Comparison of ENCODE assay signal across 10 cellular contexts in the genomic region with DNA sequence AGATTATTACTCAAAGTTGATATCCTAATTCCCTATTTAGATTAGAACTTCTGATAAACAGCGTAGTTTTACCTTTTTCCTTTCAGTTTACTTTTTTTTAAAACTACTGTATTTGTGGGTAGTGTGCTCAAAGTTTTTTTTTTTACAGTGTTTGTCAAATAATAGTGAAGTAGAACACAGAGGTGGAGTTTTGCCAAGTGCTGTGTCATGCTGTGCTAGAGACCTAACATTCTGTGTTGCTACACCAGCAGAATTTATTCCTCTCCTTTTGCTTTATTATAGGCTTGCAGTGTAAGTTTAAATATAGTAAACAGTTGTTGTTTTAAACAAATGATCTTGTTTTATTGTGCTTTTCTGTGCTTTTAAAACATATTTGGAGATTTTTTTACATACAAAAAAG.
A peak's percentile ranks its signal among the peaks of the same experiment; 100 is the strongest.
DNase-seq lines count a peak whose midpoint lies in the region; ATAC-seq and TF ChIP-seq lines count a peak whose summit lies in the region.
"Had no signal": no experiment of that assay in that cellular context is flagged by ENCODE, and none has a peak within 500 bp of the region (broad histone marks: within the 10 kb centered on the region; RNA-seq: fewer than 3 reads in every experiment).

No MANE protein-coding gene starts in this region.

- no peak overlapping the region for H3K4me3 Mint-ChIP-seq in GM23338
- H3K4me3 Mint-ChIP-seq: activated naive CD4-positive, alpha-beta T cell treated with anti-CD3 and anti-CD28 coated beads for 36 hours had no signal

- H3K4me1 ChIP-seq in mesenchymal stem cell (ENCODE audit: control insufficient read depth, insufficient read depth, low read depth, low read length) (peaks cover 2% of the 10 kb centered on the region), GM23338 (ENCODE audit: insufficient read depth) (no peaks in the 10 kb centered on the region)

- TF ChIP-seq CTCF in AG09309 (IDR thresholded peaks at IDR 0.05; ENCODE audit: control insufficient read depth, insufficient read depth, low read depth, low read length, missing control alignments): no peak
- TF ChIP-seq CTCF in GM23338 (conservative IDR thresholded peaks at IDR 0.05; ENCODE audit: low read depth in 2 of 2): no peak

- H3K27me3 ChIP-seq in mesenchymal stem cell (ENCODE audit: control insufficient read depth in 1 of 2, insufficient read depth in 1 of 2, low read length in 2 of 2) (no peaks in the 10 kb centered on the region), GM23338 (ENCODE audit: insufficient read depth) (no peaks in the 10 kb centered on the region)

- H3K36me3 Mint-ChIP-seq in GM23338 (ENCODE audit: low read depth): peaks cover 74% of the 10 kb centered on the region

- peak; percentile 62 for DNase-seq in AG09309 (ENCODE audit: low read depth)
- DNase-seq in LHCN-M2 (ENCODE audit: low read depth): peak; percentile 79
- DNase-seq in dedifferentiated amniotic fluid mesenchymal stem cell (ENCODE audit: extremely low spot score): peak; percentile 76
- DNase-seq in mesenchymal stem cell: peak; percentile 79
- no peak for DNase-seq in Kasumi-1 (lab: John Stamatoyannopoulos, UW)
- DNase-seq in GM23338 (ENCODE audit: low spot score): no peak
- DNase-seq: activated naive CD4-positive, alpha-beta T cell treated with anti-CD3 and anti-CD28 coated beads for 36 hours had no signal

- no peak overlapping the region for H3K4me3 ChIP-seq in AG09309 (ENCODE audit: control insufficient read depth, low read depth, low read length)
- H3K4me3 ChIP-seq in mesenchymal stem cell (ENCODE audit: insufficient read depth in 1 of 2, low read depth in 1 of 2, low read length in 2 of 2): no peak overlapping the region
- H3K4me3 ChIP-seq in GM23338: no peak overlapping the region

- H3K4ac ChIP-seq in mesenchymal stem cell (ENCODE audit: low read depth in 1 of 2, low read length in 2 of 2): no peak overlapping the region

- H2AK5ac ChIP-seq in mesenchymal stem cell (ENCODE audit: low read length, severe bottlenecking): no peak overlapping the region

- H3K27me3 Mint-ChIP-seq in GM23338 (ENCODE audit: insufficient read depth, low read depth, poor library complexity): peaks cover 4% of the 10 kb centered on the region

- no peak overlapping the region for H2BK120ac ChIP-seq in mesenchymal stem cell (ENCODE audit: low read depth, low read length)

- peaks cover 21% of the 10 kb centered on the region for H3K79me1 ChIP-seq in mesenchymal stem cell (replicated peaks; ENCODE audit: low read length, poor library complexity, severe bottlenecking)

- H2BK5ac ChIP-seq in mesenchymal stem cell (ENCODE audit: low read depth, low read length, poor library complexity, severe bottlenecking): no peak overlapping the region

- no peaks in the 10 kb centered on the region for H3K79me2 ChIP-seq in GM23338 (replicated peaks; ENCODE audit: insufficient read depth)

- H3K4me2 ChIP-seq in mesenchymal stem cell (ENCODE audit: low read length, poor library complexity, severe bottlenecking) (no peak overlapping the region), GM23338 (no peak overlapping the region)

- H3F3A ChIP-seq in GM23338 (replicated peaks; ENCODE audit: low read depth): no peaks in the 10 kb centered on the region

- no peak overlapping the region for H3K27ac Mint-ChIP-seq in GM23338
- H3K27ac Mint-ChIP-seq: activated naive CD4-positive, alpha-beta T cell treated with anti-CD3 and anti-CD28 coated beads for 36 hours had no signal

- H3K9me2 ChIP-seq in GM23338 (ENCODE audit: insufficient read depth): no peaks in the 10 kb centered on the region

- no peak overlapping the region for H4K91ac ChIP-seq in mesenchymal stem cell (ENCODE audit: low read length)

- no peak overlapping the region for H3K23ac ChIP-seq in mesenchymal stem cell (ENCODE audit: low read length in 2 of 2)

- no peak for ATAC-seq in HG02852 (IDR thresholded peaks at IDR 0.05; ENCODE audit: unreplicated experiment)
- ATAC-seq in GM23338: no peak
- ATAC-seq in GM19452 (IDR thresholded peaks at IDR 0.05; ENCODE audit: unreplicated experiment): no peak

- no peaks in the 10 kb centered on the region for H4K20me1 ChIP-seq in GM23338 (replicated peaks; ENCODE audit: insufficient read depth)

- H3K18ac ChIP-seq in mesenchymal stem cell (ENCODE audit: low read depth in 1 of 2, low read length in 2 of 2): no peak overlapping the region

- H3K9ac ChIP-seq in mesenchymal stem cell (ENCODE audit: low read length): peak overlapping the region; percentile 50

- H2BK15ac ChIP-seq in mesenchymal stem cell (ENCODE audit: low read depth, poor library complexity, severe bottlenecking): no peak overlapping the region

- no peak overlapping the region for H3K27ac ChIP-seq in mesenchymal stem cell (ENCODE audit: low read length, poor library complexity, severe bottlenecking)
- H3K27ac ChIP-seq in GM23338 (ENCODE audit: low read depth): no peak overlapping the region
- H3K27ac ChIP-seq: VCaP had no signal

- H3K14ac ChIP-seq in mesenchymal stem cell (ENCODE audit: low read length in 2 of 2): no peak overlapping the region

- H2BK12ac ChIP-seq in mesenchymal stem cell (ENCODE audit: low read length in 2 of 2): no peak overlapping the region

- H3K36me3 ChIP-seq in mesenchymal stem cell (ENCODE audit: control insufficient read depth in 1 of 2, insufficient read depth in 2 of 2, low read depth in 1 of 2, low read length in 2 of 2): peaks cover 23 to 38% of the 10 kb centered on the region in 2 experiments
- H3K36me3 ChIP-seq in GM23338 (ENCODE audit: insufficient read depth): peaks cover 27% of the 10 kb centered on the region

- no peak overlapping the region for H4K8ac ChIP-seq in mesenchymal stem cell (ENCODE audit: low read length)

- H3K9me3 Mint-ChIP-seq in GM23338: peaks cover 44% of the 10 kb centered on the region

- H3K4me1 Mint-ChIP-seq in GM23338: no peaks in the 10 kb centered on the region

- H2AFZ ChIP-seq in mesenchymal stem cell (ENCODE audit: low read depth, low read length) (no peak overlapping the region), GM23338 (no peak overlapping the region)

- no peaks in the 10 kb centered on the region for H3K9me3 ChIP-seq in mesenchymal stem cell (ENCODE audit: control insufficient read depth, low read length)

- WGBS in mesenchymal stem cell: no CpG with 5 or more reads among the region's 1 CpG

TF ChIP-seq in GM23338, 12 proteins besides CTCF, POLR2A, EP300 and RAD21 (continues in another document):
- TF ChIP-seq EZH2 (IDR thresholded peaks at IDR 0.05; ENCODE audit: low read depth, unreplicated experiment) (no peak), JUNB (IDR thresholded peaks at IDR 0.05; ENCODE audit: unreplicated experiment) (no peak), EZH2phosphoT487 (IDR thresholded peaks at IDR 0.05; ENCODE audit: unreplicated experiment) (no peak)
- TF ChIP-seq, protein P1, sequence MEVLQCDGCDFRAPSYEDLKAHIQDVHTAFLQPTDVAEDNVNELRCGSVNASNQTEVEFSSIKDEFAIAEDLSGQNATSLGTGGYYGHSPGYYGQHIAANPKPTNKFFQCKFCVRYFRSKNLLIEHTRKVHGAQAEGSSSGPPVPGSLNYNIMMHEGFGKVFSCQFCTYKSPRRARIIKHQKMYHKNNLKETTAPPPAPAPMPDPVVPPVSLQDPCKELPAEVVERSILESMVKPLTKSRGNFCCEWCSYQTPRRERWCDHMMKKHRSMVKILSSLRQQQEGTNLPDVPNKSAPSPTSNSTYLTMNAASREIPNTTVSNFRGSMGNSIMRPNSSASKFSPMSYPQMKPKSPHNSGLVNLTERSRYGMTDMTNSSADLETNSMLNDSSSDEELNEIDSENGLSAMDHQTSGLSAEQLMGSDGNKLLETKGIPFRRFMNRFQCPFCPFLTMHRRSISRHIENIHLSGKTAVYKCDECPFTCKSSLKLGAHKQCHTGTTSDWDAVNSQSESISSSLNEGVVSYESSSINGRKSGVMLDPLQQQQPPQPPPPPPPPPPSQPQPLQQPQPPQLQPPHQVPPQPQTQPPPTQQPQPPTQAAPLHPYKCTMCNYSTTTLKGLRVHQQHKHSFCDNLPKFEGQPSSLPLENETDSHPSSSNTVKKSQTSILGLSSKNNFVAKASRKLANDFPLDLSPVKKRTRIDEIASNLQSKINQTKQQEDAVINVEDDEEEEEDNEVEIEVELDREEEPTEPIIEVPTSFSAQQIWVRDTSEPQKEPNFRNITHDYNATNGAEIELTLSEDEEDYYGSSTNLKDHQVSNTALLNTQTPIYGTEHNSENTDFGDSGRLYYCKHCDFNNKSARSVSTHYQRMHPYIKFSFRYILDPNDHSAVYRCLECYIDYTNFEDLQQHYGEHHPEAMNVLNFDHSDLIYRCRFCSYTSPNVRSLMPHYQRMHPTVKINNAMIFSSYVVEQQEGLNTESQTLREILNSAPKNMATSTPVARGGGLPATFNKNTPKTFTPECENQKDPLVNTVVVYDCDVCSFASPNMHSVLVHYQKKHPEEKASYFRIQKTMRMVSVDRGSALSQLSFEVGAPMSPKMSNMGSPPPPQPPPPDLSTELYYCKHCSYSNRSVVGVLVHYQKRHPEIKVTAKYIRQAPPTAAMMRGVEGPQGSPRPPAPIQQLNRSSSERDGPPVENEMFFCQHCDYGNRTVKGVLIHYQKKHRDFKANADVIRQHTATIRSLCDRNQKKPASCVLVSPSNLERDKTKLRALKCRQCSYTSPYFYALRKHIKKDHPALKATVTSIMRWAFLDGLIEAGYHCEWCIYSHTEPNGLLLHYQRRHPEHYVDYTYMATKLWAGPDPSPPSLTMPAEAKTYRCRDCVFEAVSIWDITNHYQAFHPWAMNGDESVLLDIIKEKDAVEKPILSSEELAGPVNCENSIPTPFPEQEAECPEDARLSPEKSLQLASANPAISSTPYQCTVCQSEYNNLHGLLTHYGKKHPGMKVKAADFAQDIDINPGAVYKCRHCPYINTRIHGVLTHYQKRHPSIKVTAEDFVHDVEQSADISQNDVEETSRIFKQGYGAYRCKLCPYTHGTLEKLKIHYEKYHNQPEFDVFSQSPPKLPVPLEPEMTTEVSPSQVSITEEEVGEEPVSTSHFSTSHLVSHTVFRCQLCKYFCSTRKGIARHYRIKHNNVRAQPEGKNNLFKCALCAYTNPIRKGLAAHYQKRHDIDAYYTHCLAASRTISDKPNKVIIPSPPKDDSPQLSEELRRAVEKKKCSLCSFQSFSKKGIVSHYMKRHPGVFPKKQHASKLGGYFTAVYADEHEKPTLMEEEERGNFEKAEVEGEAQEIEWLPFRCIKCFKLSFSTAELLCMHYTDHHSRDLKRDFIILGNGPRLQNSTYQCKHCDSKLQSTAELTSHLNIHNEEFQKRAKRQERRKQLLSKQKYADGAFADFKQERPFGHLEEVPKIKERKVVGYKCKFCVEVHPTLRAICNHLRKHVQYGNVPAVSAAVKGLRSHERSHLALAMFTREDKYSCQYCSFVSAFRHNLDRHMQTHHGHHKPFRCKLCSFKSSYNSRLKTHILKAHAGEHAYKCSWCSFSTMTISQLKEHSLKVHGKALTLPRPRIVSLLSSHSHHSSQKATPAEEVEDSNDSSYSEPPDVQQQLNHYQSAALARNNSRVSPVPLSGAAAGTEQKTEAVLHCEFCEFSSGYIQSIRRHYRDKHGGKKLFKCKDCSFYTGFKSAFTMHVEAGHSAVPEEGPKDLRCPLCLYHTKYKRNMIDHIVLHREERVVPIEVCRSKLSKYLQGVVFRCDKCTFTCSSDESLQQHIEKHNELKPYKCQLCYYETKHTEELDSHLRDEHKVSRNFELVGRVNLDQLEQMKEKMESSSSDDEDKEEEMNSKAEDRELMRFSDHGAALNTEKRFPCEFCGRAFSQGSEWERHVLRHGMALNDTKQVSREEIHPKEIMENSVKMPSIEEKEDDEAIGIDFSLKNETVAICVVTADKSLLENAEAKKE (CRISPR knock-in tag; IDR thresholded peaks at IDR 0.05): no peak

Comparison
In these comparisons a context has a peak if more than half of its experiments do, and no peak if none do; other contexts are left out.
1. DNase-seq: peak in AG09309 (single experiment), LHCN-M2 (single experiment), dedifferentiated amniotic fluid mesenchymal stem cell (single experiment) and mesenchymal stem cell (single experiment); none in Kasumi-1 (0 of 2) and GM23338 (single experiment).